ENCODE assay signal across 15 cellular contexts in genomic region chr22:19052941-19053551, GRCh38.
DNase-seq lines count a peak whose midpoint lies in the region; ATAC-seq and TF ChIP-seq lines count a peak whose summit lies in the region.
"Had no signal": no experiment of that assay in that cellular context is flagged by ENCODE, and none has a peak within 500 bp of the region (broad histone marks: within the 10 kb centered on the region; RNA-seq: fewer than 3 reads in every experiment).

No MANE protein-coding gene starts in this region.

- peaks cover 25% of the 10 kb centered on the region for H3K36me3 Mint-ChIP-seq in T-helper 1 cell treated with Interleukin-12 subunit alpha and Interleukin-12 subunit beta and Interleukin-4 antibody, amounts not matched to agents 30 μg/mL and 1 μg/mL, for 36 hours (ENCODE audit: low read depth)
- H3K36me3 Mint-ChIP-seq in natural killer cell treated with Interleukin-12 subunit alpha and Interleukin-12 subunit beta and Interleukin-15 and Interleukin-18, amount 100 ng/mL, for 72 hours = peaks cover 11% of the 10 kb centered on the region
- peaks cover 9% of the 10 kb centered on the region for H3K36me3 Mint-ChIP-seq in natural killer cell
- peaks cover 28% of the 10 kb centered on the region for H3K36me3 Mint-ChIP-seq in chondrocyte (ENCODE audit: low read depth)

- H2AFZ ChIP-seq in osteoblast (ENCODE audit: low read length) = no peak overlapping the region

- peak in 1 of 2 donors; percentile 52 for ATAC-seq in natural killer cell treated with Interleukin-12 subunit alpha and Interleukin-12 subunit beta and Interleukin-15 and Interleukin-18, amount 100 ng/mL, for 72 hours
- no peak for ATAC-seq in natural killer cell
- ATAC-seq: HepG2 had no signal

- H3K4me3 Mint-ChIP-seq in T-helper 1 cell treated with Interleukin-12 subunit alpha and Interleukin-12 subunit beta and Interleukin-4 antibody, amounts not matched to agents 30 μg/mL and 1 μg/mL, for 36 hours = no peak overlapping the region
- H3K4me3 Mint-ChIP-seq in natural killer cell treated with Interleukin-12 subunit alpha and Interleukin-12 subunit beta and Interleukin-15 and Interleukin-18, amount 100 ng/mL, for 72 hours = no peak overlapping the region
- H3K4me3 Mint-ChIP-seq in natural killer cell (no peak overlapping the region), chondrocyte (ENCODE audit: unreplicated experiment) (no peak overlapping the region)

- H3K4me1 ChIP-seq in osteoblast (ENCODE audit: insufficient read depth, low read length) (no peaks in the 10 kb centered on the region), breast epithelium (no peaks in the 10 kb centered on the region)

- H3K27ac Mint-ChIP-seq in T-helper 1 cell treated with Interleukin-12 subunit alpha and Interleukin-12 subunit beta and Interleukin-4 antibody, amounts not matched to agents 30 μg/mL and 1 μg/mL, for 36 hours = peak overlapping the region; percentile 11
- H3K27ac Mint-ChIP-seq in natural killer cell treated with Interleukin-12 subunit alpha and Interleukin-12 subunit beta and Interleukin-15 and Interleukin-18, amount 100 ng/mL, for 72 hours = no peak overlapping the region
- peak overlapping the region in 1 of 2 donors; percentile 61 for H3K27ac Mint-ChIP-seq in natural killer cell
- H3K27ac Mint-ChIP-seq in chondrocyte (ENCODE audit: unreplicated experiment) = no peak overlapping the region

- H3K4me2 ChIP-seq in osteoblast (ENCODE audit: insufficient read depth, low read length) = no peak overlapping the region

- intact Hi-C loops in natural killer cell (cut with micrococcal nuclease) = no loop called here
- intact Hi-C loops in breast epithelium (cut with DNase I; ENCODE audit: low total_unique reads) = no loop called here

- H3K36me3 ChIP-seq in osteoblast (ENCODE audit: insufficient read depth, low read length) (peaks cover 21% of the 10 kb centered on the region), breast epithelium (no peaks in the 10 kb centered on the region)

- H3K4me3 ChIP-seq in osteoblast (ENCODE audit: insufficient read depth, low read length) (no peak overlapping the region), breast epithelium (no peak overlapping the region)
- H3K4me3 ChIP-seq: MG63 had no signal

- no peaks in the 10 kb centered on the region for H3K4me1 Mint-ChIP-seq in T-helper 1 cell treated with Interleukin-12 subunit alpha and Interleukin-12 subunit beta and Interleukin-4 antibody, amounts not matched to agents 30 μg/mL and 1 μg/mL, for 36 hours (ENCODE audit: low read depth)
- H3K4me1 Mint-ChIP-seq in natural killer cell treated with Interleukin-12 subunit alpha and Interleukin-12 subunit beta and Interleukin-15 and Interleukin-18, amount 100 ng/mL, for 72 hours (ENCODE audit: low read depth in 2 of 2) = peaks cover 5 to 6% of the 10 kb centered on the region in 2 donors
- H3K4me1 Mint-ChIP-seq in natural killer cell (peaks cover 14 to 34% of the 10 kb centered on the region in 2 donors), chondrocyte (ENCODE audit: low read depth) (no peaks in the 10 kb centered on the region)

- DNase-seq in T-helper 1 cell (no peak), natural killer cell (no peak), osteoblast (ENCODE audit: insufficient read length, low spot score, missing footprints) (peak; percentile 39), ureter (ENCODE audit: low spot score) (peak; percentile 15), chondrocyte (ENCODE audit: low spot score) (no peak), breast epithelium (ENCODE audit: low spot score in 2 of 2) (no peak)
- peak; percentile 32 for DNase-seq in natural killer cell treated with Interleukin-12 subunit alpha and Interleukin-12 subunit beta and Interleukin-15 and Interleukin-18, amount 100 ng/mL, for 72 hours (ENCODE audit: low spot score)
- DNase-seq: DMS 273 treated with DMSO at 0.1 percent for 48 hours, H7, MG63, NCI-H1092 treated with DMSO at 0.1 percent for 48 hours, NCI-H1694 treated with DMSO at 0.1 percent for 48 hours had no signal

- peaks cover 11% of the 10 kb centered on the region for H4K20me1 ChIP-seq in osteoblast (ENCODE audit: insufficient read depth, low read length)

- H3K9me3 ChIP-seq in osteoblast (ENCODE audit: low read depth, low read length) (no peaks in the 10 kb centered on the region), breast epithelium (no peaks in the 10 kb centered on the region)
- H3K9me3 ChIP-seq: MG63 had no signal

- TF ChIP-seq CTCF in natural killer cell (IDR thresholded peaks at IDR 0.05) (no peak), osteoblast (IDR thresholded peaks at IDR 0.05; ENCODE audit: extremely low read depth, low read depth, low read length) (no peak), chondrocyte (IDR thresholded peaks at IDR 0.05) (no peak), breast epithelium (IDR thresholded peaks at IDR 0.05) (no peak)

- peaks cover 8% of the 10 kb centered on the region for H3K79me2 ChIP-seq in osteoblast (ENCODE audit: insufficient read depth, low read length)

- no peaks in the 10 kb centered on the region for H3K9me3 Mint-ChIP-seq in T-helper 1 cell treated with Interleukin-12 subunit alpha and Interleukin-12 subunit beta and Interleukin-4 antibody, amounts not matched to agents 30 μg/mL and 1 μg/mL, for 36 hours
- H3K9me3 Mint-ChIP-seq in natural killer cell treated with Interleukin-12 subunit alpha and Interleukin-12 subunit beta and Interleukin-15 and Interleukin-18, amount 100 ng/mL, for 72 hours = no peaks in the 10 kb centered on the region
- no peaks in the 10 kb centered on the region for H3K9me3 Mint-ChIP-seq in natural killer cell
- no peaks in the 10 kb centered on the region for H3K9me3 Mint-ChIP-seq in chondrocyte (ENCODE audit: low read depth)

- H3K27me3 ChIP-seq in osteoblast (ENCODE audit: insufficient read depth, low read length) (no peaks in the 10 kb centered on the region), breast epithelium (no peaks in the 10 kb centered on the region)
- H3K27me3 ChIP-seq: MG63 had no signal

- no peaks in the 10 kb centered on the region for H3K27me3 Mint-ChIP-seq in T-helper 1 cell treated with Interleukin-12 subunit alpha and Interleukin-12 subunit beta and Interleukin-4 antibody, amounts not matched to agents 30 μg/mL and 1 μg/mL, for 36 hours (ENCODE audit: low read depth)
- H3K27me3 Mint-ChIP-seq in natural killer cell treated with Interleukin-12 subunit alpha and Interleukin-12 subunit beta and Interleukin-15 and Interleukin-18, amount 100 ng/mL, for 72 hours = no peaks in the 10 kb centered on the region
- H3K27me3 Mint-ChIP-seq in natural killer cell (ENCODE audit: low read depth in 2 of 2) (no peaks in the 10 kb centered on the region), chondrocyte (ENCODE audit: low read depth) (no peaks in the 10 kb centered on the region)

- H3K27ac ChIP-seq in osteoblast (ENCODE audit: low read depth, low read length) = no peak overlapping the region
- no peak overlapping the region for H3K27ac ChIP-seq in breast epithelium
- H3K27ac ChIP-seq: 22Rv1 had no signal

- TF ChIP-seq POLR2A in breast epithelium (IDR thresholded peaks at IDR 0.05) = no peak

Comparison
In these comparisons a context has a peak if more than half of its experiments do, and no peak if none do; other contexts are left out.
1. DNase-seq: peak in natural killer cell treated with Interleukin-12 subunit alpha and Interleukin-12 subunit beta and Interleukin-15 and Interleukin-18, amount 100 ng/mL, for 72 hours (single experiment), osteoblast (single experiment) and ureter (single experiment); none in T-helper 1 cell (0 of 5), natural killer cell (single experiment), chondrocyte (single experiment) and breast epithelium (0 of 2).